Comparison of ENCODE assay signal across 9 cellular contexts in genomic region chr4:150960079-150960478, GRCh38. TPM values are rescaled to one million over a fixed set of nuclear protein-coding genes. Genes with fewer than 3 reads are reported as not detected.
DNase-seq lines count a peak whose midpoint lies in the region; ATAC-seq and TF ChIP-seq lines count a peak whose summit lies in the region.
"Had no signal": no experiment of that assay in that cellular context is flagged by ENCODE, and none has a peak within 500 bp of the region (broad histone marks: within the 10 kb centered on the region; RNA-seq: fewer than 3 reads in every experiment).

No MANE protein-coding gene starts in this region.

- no peak for DNase-seq in GM10266 (ENCODE audit: extremely low spot score)
- peak; percentile 19 for DNase-seq in MV-4-11 (lab: John Stamatoyannopoulos, UW)
- peak; percentile 28 to 67 for DNase-seq in dermis microvascular lymphatic vessel endothelial cell (ENCODE audit: low read depth in 2 of 2)
- peak; percentile 42 for DNase-seq in myocyte (ENCODE audit: low read depth)
- no peak for DNase-seq in activated naive CD4-positive, alpha-beta T cell treated with anti-CD3 and anti-CD28 coated beads, Interleukin-2, amount 50 U/mL, for 16 hours
- DNase-seq: naive B cell had no signal

- TF ChIP-seq CTCF in GM10266 (IDR thresholded peaks at IDR 0.05; ENCODE audit: control insufficient read depth, insufficient read depth, low read depth, missing control alignments): peak; percentile 7

- ATAC-seq in HG03469 (IDR thresholded peaks at IDR 0.05; ENCODE audit: unreplicated experiment) (no peak), GM21528 (IDR thresholded peaks at IDR 0.05; ENCODE audit: low FRiP score, unreplicated experiment) (no peak), HG02763 (IDR thresholded peaks at IDR 0.05; ENCODE audit: unreplicated experiment) (no peak)

RNA-seq across cellular contexts. Expression of gene LRBA, which starts 55.0 kb away (rescaled TPM):
- total RNA-seq in dermis microvascular lymphatic vessel endothelial cell (41.8 and 53.9 TPM in 2 replicates), myocyte (52.8 and 57.8 TPM in 2 replicates)
- 14.1 TPM for polyA plus RNA-seq in myocyte (2012)

Comparison
In these comparisons a context has a peak if more than half of its experiments do, and no peak if none do; other contexts are left out.
1. DNase-seq: peak in MV-4-11 (single experiment), dermis microvascular lymphatic vessel endothelial cell (2 of 2) and myocyte (single experiment); none in GM10266 (single experiment) and activated naive CD4-positive, alpha-beta T cell treated with anti-CD3 and anti-CD28 coated beads, Interleukin-2, amount 50 U/mL, for 16 hours (single experiment).